ENCODE assay signal across 1 cellular context in genomic region chr1:109879371-109879770, GRCh38. TPM values are rescaled to one million over a fixed set of nuclear protein-coding genes. Genes with fewer than 3 reads are reported as not detected.
"Had no signal": no experiment of that assay in that cellular context is flagged by ENCODE, and none has a peak within 500 bp of the region (broad histone marks: within the 10 kb centered on the region; RNA-seq: fewer than 3 reads in every experiment).

No MANE protein-coding gene starts in this region.

RNA-seq across cellular contexts. Expression of gene CSF1, which starts 31.3 kb away (rescaled TPM):
- total RNA-seq: OCI-LY7 had no signal
